Comparison of ENCODE assay signal across 9 cellular contexts in the genomic region with DNA sequence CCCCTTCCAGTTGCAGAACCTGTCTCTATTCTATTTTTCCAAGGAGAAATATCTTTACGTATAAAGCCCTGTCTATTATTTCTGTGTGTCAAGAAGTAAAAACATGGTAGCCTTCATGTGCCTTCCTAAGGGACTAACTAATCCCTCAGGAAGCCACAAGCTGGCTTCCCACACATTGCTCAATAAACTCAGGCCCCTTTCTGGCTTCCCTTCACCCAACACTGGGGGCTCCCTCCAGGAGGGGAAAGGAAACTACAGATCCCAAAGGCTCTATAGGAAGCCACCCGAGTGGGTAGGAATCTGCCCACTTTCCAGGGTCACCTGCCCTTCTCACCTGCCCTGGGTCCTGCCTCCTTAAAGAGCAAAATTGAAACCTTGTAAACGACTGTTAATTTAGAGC. TPM values are rescaled to one million over a fixed set of nuclear protein-coding genes. Genes with fewer than 3 reads are reported as not detected.
A peak's percentile ranks its signal among the peaks of the same experiment; 100 is the strongest.
DNase-seq lines count a peak whose midpoint lies in the region; ATAC-seq, FAIRE-seq and TF ChIP-seq lines count a peak whose summit lies in the region.
"Had no signal": no experiment of that assay in that cellular context is flagged by ENCODE, and none has a peak within 500 bp of the region (broad histone marks: within the 10 kb centered on the region; RNA-seq: fewer than 3 reads in every experiment).

No MANE protein-coding gene starts in this region.

- no peak for TF ChIP-seq POLR2A in Peyer's patch (IDR thresholded peaks at IDR 0.05)
- no peak for TF ChIP-seq POLR2A in esophagus squamous epithelium (IDR thresholded peaks at IDR 0.05)

- ATAC-seq in GM18511 (IDR thresholded peaks at IDR 0.05; ENCODE audit: unreplicated experiment) (no peak), GM19463 (IDR thresholded peaks at IDR 0.05; ENCODE audit: unreplicated experiment) (no peak)

- H3K4me2 ChIP-seq in skeletal muscle satellite cell (ENCODE audit: low read length): peak overlapping the region; percentile 92

- H3K27me3 ChIP-seq in Peyer's patch (no peaks in the 10 kb centered on the region), esophagus squamous epithelium (no peaks in the 10 kb centered on the region), skeletal muscle satellite cell (ENCODE audit: control insufficient read depth, insufficient read depth, low read length) (no peaks in the 10 kb centered on the region)
- H3K27me3 ChIP-seq: testis had no signal

- DNase-seq in DMS 273 (lab: John Stamatoyannopoulos, UW; ENCODE audit: unreplicated experiment) (peak; percentile 20), DMS 273 treated with DMSO at 0.1 percent for 48 hours (lab: John Stamatoyannopoulos, UW) (no peak), Peyer's patch (no peak), esophagus squamous epithelium (lab: John Stamatoyannopoulos, UW) (no peak), urothelium cell line (ENCODE audit: low spot score) (no peak)
- DNase-seq: testis had no signal

- H3K9ac ChIP-seq in skeletal muscle satellite cell (ENCODE audit: low read depth, low read length): no peak overlapping the region

- TF ChIP-seq CTCF in Peyer's patch (IDR thresholded peaks at IDR 0.05) (no peak), esophagus squamous epithelium (IDR thresholded peaks at IDR 0.05) (no peak)

- H3K36me3 ChIP-seq in Peyer's patch: peaks cover 0 to 7% (median 0%) of the 10 kb centered on the region in 3 donors
- H3K36me3 ChIP-seq in esophagus squamous epithelium: peaks cover 5 to 46% (median 11%) of the 10 kb centered on the region in 3 donors
- H3K36me3 ChIP-seq in skeletal muscle satellite cell (ENCODE audit: insufficient read depth, low read length): peaks cover 41% of the 10 kb centered on the region

- peak overlapping the region; percentile 3 to 92 (median 70) for H3K27ac ChIP-seq in Peyer's patch
- H3K27ac ChIP-seq in esophagus squamous epithelium: peak overlapping the region; percentile 57 to 97 (median 78)
- H3K27ac ChIP-seq: testis had no signal

- no peak for FAIRE-seq in urothelium cell line (lab: Jason Lieb, UNC)

- intact Hi-C loops in esophagus squamous epithelium (cut with DNase I): no loop called here

- H3K4me1 ChIP-seq in Peyer's patch: peaks cover 0 to 71% (median 30%) of the 10 kb centered on the region in 4 donors
- peaks cover 33 to 84% (median 60%) of the 10 kb centered on the region in 3 donors for H3K4me1 ChIP-seq in esophagus squamous epithelium
- peaks cover 59% of the 10 kb centered on the region for H3K4me1 ChIP-seq in skeletal muscle satellite cell (ENCODE audit: control insufficient read depth, insufficient read depth, low read length)

- H3K9me3 ChIP-seq in Peyer's patch (no peaks in the 10 kb centered on the region), esophagus squamous epithelium (no peaks in the 10 kb centered on the region), skeletal muscle satellite cell (replicated peaks; ENCODE audit: low read length) (no peaks in the 10 kb centered on the region)
- H3K9me3 ChIP-seq: testis had no signal

- peak overlapping the region in 2 of 4 donors; percentile 39 to 95 for H3K4me3 ChIP-seq in Peyer's patch
- peak overlapping the region in 3 of 4 donors; percentile 13 to 95 (median 92) for H3K4me3 ChIP-seq in esophagus squamous epithelium
- peak overlapping the region; percentile 37 for H3K4me3 ChIP-seq in skeletal muscle satellite cell (ENCODE audit: low read length)
- H3K4me3 ChIP-seq: testis had no signal

- 49 to 63% methylated on average over 2 to 3 of the region's 3 CpGs for WGBS in esophagus squamous epithelium, 2 donors

RNA-seq across cellular contexts. Expression of gene TLE3, which starts 4.6 kb away (rescaled TPM):
- total RNA-seq in Peyer's patch (100 to 1,000 TPM; 130 to 176 (median 140) TPM), esophagus squamous epithelium (100 to 1,000 TPM in 1 of 4 donors, 10 to 100 TPM in 3; 49.6 to 133 (median 64.4) TPM)
- total RNA-seq in skeletal muscle satellite cell (2012; rRNA removed): 22.8 and 29.9 TPM in 2 replicates
